1 cellular context compared by ENCODE assay signal in the genomic region with DNA sequence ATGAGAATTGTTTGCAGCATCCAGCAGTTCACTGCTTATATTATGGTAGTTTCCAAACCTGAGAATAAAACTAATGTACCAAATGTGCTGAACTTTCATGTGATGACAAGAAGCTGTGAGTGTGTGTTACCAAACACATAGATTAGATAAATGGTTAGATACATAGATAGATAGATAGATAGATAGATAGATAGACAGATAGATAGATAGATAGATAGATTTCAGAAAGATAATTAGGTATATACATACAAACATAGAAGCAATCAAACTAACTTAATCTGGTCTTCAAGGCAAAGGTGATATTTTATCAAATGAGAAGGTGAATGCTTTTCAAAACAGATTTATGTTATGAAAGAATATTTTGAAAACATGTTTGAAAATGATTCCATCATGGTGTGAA.
A peak's percentile ranks its signal among the peaks of the same experiment; 100 is the strongest.
TF ChIP-seq lines count a peak whose summit lies in the region.

No MANE protein-coding gene starts in this region.

TF ChIP-seq in K562, 482 proteins besides CTCF, POLR2A, EP300 and RAD21 (continued from another document):
- TF ChIP-seq ATF4 (CRISPR knock-in tag; IDR thresholded peaks at IDR 0.05) (no peak), ZBTB2 (IDR thresholded peaks at IDR 0.05) (peak; percentile 72), GATAD2A (IDR thresholded peaks at IDR 0.05) (0 out of 2 replicates have a peak, but pooled peaks have one; percentile 28), ZNF24 (IDR thresholded peaks at IDR 0.05) (no peak), EWSR1 (IDR thresholded peaks at IDR 0.05; ENCODE audit: borderline replicate concordance, low read depth, partially characterized antibody) (no peak), PCBP1 (IDR thresholded peaks at IDR 0.05; ENCODE audit: low read depth, low read length, poor library complexity, severe bottlenecking) (no peak), SIX5 (IDR thresholded peaks at IDR 0.05; ENCODE audit: borderline replicate concordance in 1 of 2, insufficient read depth in 1 of 2, low read depth in 1 of 2, low read length in 2 of 2) (no peak), L3MBTL2 (IDR thresholded peaks at IDR 0.05) (no peak), ZNF764 (CRISPR knock-in tag; IDR thresholded peaks at IDR 0.05; ENCODE audit: low read depth) (no peak), DACH1 (IDR thresholded peaks at IDR 0.05; ENCODE audit: partially characterized antibody) (peak; percentile 99), RBM39 (optimal IDR thresholded peaks at IDR 0.05; ENCODE audit: low read depth, low read length) (no peak), GATAD2B (IDR thresholded peaks at IDR 0.05; ENCODE audit: borderline replicate concordance) (peak; percentile 75; the same call in 1 of the 2 replicates), ZNF449 (CRISPR knock-in tag; IDR thresholded peaks at IDR 0.05) (no peak)
- TF ChIP-seq, protein P1, sequence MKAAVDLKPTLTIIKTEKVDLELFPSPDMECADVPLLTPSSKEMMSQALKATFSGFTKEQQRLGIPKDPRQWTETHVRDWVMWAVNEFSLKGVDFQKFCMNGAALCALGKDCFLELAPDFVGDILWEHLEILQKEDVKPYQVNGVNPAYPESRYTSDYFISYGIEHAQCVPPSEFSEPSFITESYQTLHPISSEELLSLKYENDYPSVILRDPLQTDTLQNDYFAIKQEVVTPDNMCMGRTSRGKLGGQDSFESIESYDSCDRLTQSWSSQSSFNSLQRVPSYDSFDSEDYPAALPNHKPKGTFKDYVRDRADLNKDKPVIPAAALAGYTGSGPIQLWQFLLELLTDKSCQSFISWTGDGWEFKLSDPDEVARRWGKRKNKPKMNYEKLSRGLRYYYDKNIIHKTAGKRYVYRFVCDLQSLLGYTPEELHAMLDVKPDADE (conservative IDR thresholded peaks at IDR 0.05; ENCODE audit: control insufficient read depth, low read depth, low read length): no peak
- TF ChIP-seq, protein P2, sequence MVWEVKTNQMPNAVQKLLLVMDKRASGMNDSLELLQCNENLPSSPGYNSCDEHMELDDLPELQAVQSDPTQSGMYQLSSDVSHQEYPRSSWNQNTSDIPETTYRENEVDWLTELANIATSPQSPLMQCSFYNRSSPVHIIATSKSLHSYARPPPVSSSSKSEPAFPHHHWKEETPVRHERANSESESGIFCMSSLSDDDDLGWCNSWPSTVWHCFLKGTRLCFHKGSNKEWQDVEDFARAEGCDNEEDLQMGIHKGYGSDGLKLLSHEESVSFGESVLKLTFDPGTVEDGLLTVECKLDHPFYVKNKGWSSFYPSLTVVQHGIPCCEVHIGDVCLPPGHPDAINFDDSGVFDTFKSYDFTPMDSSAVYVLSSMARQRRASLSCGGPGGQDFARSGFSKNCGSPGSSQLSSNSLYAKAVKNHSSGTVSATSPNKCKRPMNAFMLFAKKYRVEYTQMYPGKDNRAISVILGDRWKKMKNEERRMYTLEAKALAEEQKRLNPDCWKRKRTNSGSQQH (CRISPR knock-in tag; IDR thresholded peaks at IDR 0.05): no peak
